In the genomic region with DNA sequence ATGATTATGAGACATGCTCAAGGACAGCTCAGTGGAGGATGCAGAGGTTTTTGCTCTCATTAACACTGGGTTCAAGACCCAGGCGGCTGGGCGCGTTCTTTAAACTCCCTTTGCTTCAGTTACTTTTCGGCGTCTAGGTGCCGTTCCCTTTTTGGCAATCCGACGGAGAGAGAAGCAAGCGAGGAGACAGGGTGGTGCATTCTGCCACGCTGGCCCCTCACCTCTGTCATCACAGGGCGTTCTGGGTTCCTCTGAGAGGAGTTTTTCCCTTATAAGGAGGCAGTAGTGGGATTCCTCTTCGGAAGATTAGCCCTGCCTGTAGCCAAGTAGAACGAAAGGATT, we compare ENCODE assay signal across 8 cellular contexts. TPM values are rescaled to one million over a fixed set of nuclear protein-coding genes. Genes with fewer than 3 reads are reported as not detected.
DNase-seq lines count a peak whose midpoint lies in the region; ATAC-seq and TF ChIP-seq lines count a peak whose summit lies in the region.

No MANE protein-coding gene starts in this region.

- peak overlapping the region; percentile 64 for H3K4me3 ChIP-seq in fibroblast of pulmonary artery (replicated peaks; ENCODE audit: low read depth, low read length)
- peak overlapping the region; percentile 70 to 98 (median 93) for H3K4me3 ChIP-seq in subcutaneous abdominal adipose tissue (ENCODE audit: low read depth in 1 of 5, low read length in 5 of 5)

- H3K4me1 ChIP-seq in subcutaneous abdominal adipose tissue (ENCODE audit: control insufficient read depth in 5 of 5, insufficient read depth in 5 of 5, low read length in 5 of 5) = peaks cover 0 to 34% (median 21%) of the 10 kb centered on the region in 5 donors

- no peaks in the 10 kb centered on the region for H3K27me3 Mint-ChIP-seq in natural killer cell treated with Interleukin-12 subunit alpha and Interleukin-12 subunit beta and Interleukin-15 and Interleukin-18, amount 100 ng/mL, for 72 hours

- DNase-seq in ELR (ENCODE audit: low read depth) (peak; percentile 77), OCI-M1 (lab: John Stamatoyannopoulos, UW) (peak; percentile 82), fibroblast of pulmonary artery (ENCODE audit: low read depth) (peak; percentile 93)
- peak; percentile 79 for DNase-seq in activated T-cell treated with anti-CD3 and anti-CD28 coated beads, Interleukin-2, amount 50 U/mL, for 48 hours
- peak; percentile 64 for DNase-seq in natural killer cell treated with Interleukin-12 subunit alpha and Interleukin-12 subunit beta and Interleukin-15 and Interleukin-18, amount 100 ng/mL, for 72 hours (ENCODE audit: low spot score)

- TF ChIP-seq CTCF in fibroblast of pulmonary artery (IDR thresholded peaks at IDR 0.05; ENCODE audit: low read length, missing control alignments) = no peak

- H3K27ac Mint-ChIP-seq in natural killer cell treated with Interleukin-12 subunit alpha and Interleukin-12 subunit beta and Interleukin-15 and Interleukin-18, amount 100 ng/mL, for 72 hours = no peak overlapping the region

- no peak overlapping the region for H3K4me3 Mint-ChIP-seq in natural killer cell treated with Interleukin-12 subunit alpha and Interleukin-12 subunit beta and Interleukin-15 and Interleukin-18, amount 100 ng/mL, for 72 hours

- peak overlapping the region; percentile 98 for H3K27ac ChIP-seq in subcutaneous abdominal adipose tissue (ENCODE audit: low read depth, low read length)

- H3K36me3 Mint-ChIP-seq in natural killer cell treated with Interleukin-12 subunit alpha and Interleukin-12 subunit beta and Interleukin-15 and Interleukin-18, amount 100 ng/mL, for 72 hours = no peaks in the 10 kb centered on the region

- H3K4me1 Mint-ChIP-seq in natural killer cell treated with Interleukin-12 subunit alpha and Interleukin-12 subunit beta and Interleukin-15 and Interleukin-18, amount 100 ng/mL, for 72 hours (ENCODE audit: low read depth in 2 of 2) = peaks cover 3 to 4% of the 10 kb centered on the region in 2 donors

- H3K27me3 ChIP-seq in subcutaneous abdominal adipose tissue (ENCODE audit: control insufficient read depth in 5 of 5, insufficient read depth in 4 of 5, low read length in 5 of 5) = no peaks in the 10 kb centered on the region

- peak; percentile 7 for ATAC-seq in HG03025 (IDR thresholded peaks at IDR 0.05; ENCODE audit: low FRiP score, unreplicated experiment)
- no peak for ATAC-seq in natural killer cell treated with Interleukin-12 subunit alpha and Interleukin-12 subunit beta and Interleukin-15 and Interleukin-18, amount 100 ng/mL, for 72 hours
- no peak for ATAC-seq in HG03565 (IDR thresholded peaks at IDR 0.05; ENCODE audit: unreplicated experiment)

- no peaks in the 10 kb centered on the region for H3K9me3 ChIP-seq in subcutaneous abdominal adipose tissue (ENCODE audit: control insufficient read depth in 5 of 5, low read length in 5 of 5)

- H3K9ac ChIP-seq in subcutaneous abdominal adipose tissue (ENCODE audit: low read length in 5 of 5) = peak overlapping the region; percentile 7 to 97 (median 86)

- no peaks in the 10 kb centered on the region for H3K36me3 ChIP-seq in subcutaneous abdominal adipose tissue (ENCODE audit: control insufficient read depth in 5 of 5, insufficient read depth in 5 of 5, low read length in 5 of 5)

- H3K9me3 Mint-ChIP-seq in natural killer cell treated with Interleukin-12 subunit alpha and Interleukin-12 subunit beta and Interleukin-15 and Interleukin-18, amount 100 ng/mL, for 72 hours = no peaks in the 10 kb centered on the region

RNA-seq across cellular contexts. Expression of a gene that starts 9.0 kb away (rescaled TPM):
- 100 to 1,000 TPM in 1 of 2 donors, 10 to 100 TPM in 1; 95.2 to 120 TPM for total RNA-seq in natural killer cell treated with Interleukin-12 subunit alpha and Interleukin-12 subunit beta and Interleukin-15 and Interleukin-18, amount 100 ng/mL, for 72 hours

RNA-seq across cellular contexts. Expression of a gene that starts 31.3 kb away (rescaled TPM):
- 100 to 1,000 TPM; 147 to 175 TPM for total RNA-seq in natural killer cell treated with Interleukin-12 subunit alpha and Interleukin-12 subunit beta and Interleukin-15 and Interleukin-18, amount 100 ng/mL, for 72 hours
